Comparison of ENCODE assay signal across 16 cellular contexts in the genomic region with DNA sequence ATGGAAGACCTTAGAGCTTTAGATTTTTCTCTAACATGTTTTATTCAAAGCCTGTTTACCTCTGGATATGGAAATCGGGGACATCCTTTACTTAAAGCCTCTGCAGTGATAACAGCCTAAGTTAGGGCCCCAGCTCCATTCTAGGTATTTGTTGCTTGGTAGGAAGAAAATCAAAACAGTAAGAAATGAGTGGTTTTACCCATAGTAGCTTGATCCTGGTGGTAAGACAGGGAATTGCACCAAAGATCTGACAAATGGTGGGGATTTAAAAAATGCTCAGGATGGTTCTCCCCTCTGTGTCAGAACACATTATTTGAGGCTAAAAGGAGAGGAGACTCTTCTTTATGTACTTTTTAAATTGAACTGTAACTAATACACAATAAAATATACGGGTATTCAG. TPM values are rescaled to one million over a fixed set of nuclear protein-coding genes. Genes with fewer than 3 reads are reported as not detected.
A peak's percentile ranks its signal among the peaks of the same experiment; 100 is the strongest.
DNase-seq lines count a peak whose midpoint lies in the region; ATAC-seq, FAIRE-seq and TF ChIP-seq lines count a peak whose summit lies in the region.
"Had no signal": no experiment of that assay in that cellular context is flagged by ENCODE, and none has a peak within 500 bp of the region (broad histone marks: within the 10 kb centered on the region; RNA-seq: fewer than 3 reads in every experiment).

No MANE protein-coding gene starts in this region.

- 10% methylated on average over 2 of the region's 2 CpGs for WGBS in GM12878 (ENCODE audit: insufficient coverage, insufficient replicate concordance, low lambda C conversion rate, missing lambda C conversion rate)

- H3K4me3 ChIP-seq in GM06990 (replicated peaks; ENCODE audit: low read depth, low read length) (no peak overlapping the region), GM12878 (no peak overlapping the region)
- H3K4me3 ChIP-seq: left ventricle myocardium inferior had no signal

- BruUV-seq in GM12878 (replicated peaks; lab: Mats Ljungman, UMichigan) = no TSS peak

- H2AFZ ChIP-seq in GM12878 (ENCODE audit: control insufficient read depth, low read depth, low read length) = no peak overlapping the region

- peaks cover 33% of the 10 kb centered on the region for H3K9me3 Mint-ChIP-seq in nephron progenitor cell
- H3K9me3 Mint-ChIP-seq: activated T-cell treated with anti-CD3 and anti-CD28 coated beads, Interleukin-2, amount 50 U/mL, for 4 hours; effector memory CD8-positive, alpha-beta T cell; nephron had no signal

- no peaks in the 10 kb centered on the region for H4K20me1 ChIP-seq in GM12878 (ENCODE audit: control insufficient read depth, insufficient read depth)

- H3K4me1 ChIP-seq in GM12878 (ENCODE audit: control insufficient read depth, insufficient read depth, low read length) = no peaks in the 10 kb centered on the region
- H3K4me1 ChIP-seq: left ventricle myocardium inferior had no signal

- H3K36me3 Mint-ChIP-seq in nephron progenitor cell (ENCODE audit: low read depth) = no peaks in the 10 kb centered on the region

- CTCF ChIA-PET in GM12878 (lab: Yijun Ruan, JAX) = interaction anchor here (1.1 to 2.5 kb wide), 3 partner anchors 9 to 17 kb away, joined by 3 to 9 read pairs (median 3); no protein-coding TSS in a partner anchor

- peaks cover 2% of the 10 kb centered on the region for H3K27me3 Mint-ChIP-seq in nephron progenitor cell (ENCODE audit: low read depth, poor library complexity)
- H3K27me3 Mint-ChIP-seq: effector memory CD8-positive, alpha-beta T cell had no signal

- H3K36me3 ChIP-seq in GM06990 (ENCODE audit: control insufficient read depth, insufficient read depth, low read length) (no peaks in the 10 kb centered on the region), GM12878 (ENCODE audit: control insufficient read depth in 2 of 2, insufficient read depth in 2 of 2, low read length in 1 of 2) (no peaks in the 10 kb centered on the region)
- H3K36me3 ChIP-seq: left ventricle myocardium inferior had no signal

- TF ChIP-seq POLR2A in GM12878 (IDR thresholded peaks at IDR 0.05; ENCODE audit: low read depth, low read length) = no peak

- TF ChIP-seq CTCF in GM06990 (IDR thresholded peaks at IDR 0.05; ENCODE audit: insufficient read depth, low read length, poor library complexity, severe bottlenecking) (peak; percentile 16), GM12878 (IDR thresholded peaks at IDR 0.05 in 2 of 3, conservative IDR thresholded peaks at IDR 0.05 in 1 of 3; ENCODE audit: control insufficient read depth in 2 of 3, extremely low read depth in 1 of 3, insufficient read depth in 1 of 3, low read depth in 3 of 3, low read length in 3 of 3) (peak in 2 of 3 experiments; percentile 30; a peak in 3 of 6 replicates), nephron progenitor cell (IDR thresholded peaks at IDR 0.05) (peak; percentile 10)

- intact Hi-C loops in GM12878 (cut with micrococcal nuclease; ENCODE audit: unreplicated experiment) = no loop called here

- H3K4me1 Mint-ChIP-seq in nephron progenitor cell = peaks cover 4% of the 10 kb centered on the region
- H3K4me1 Mint-ChIP-seq: nephron had no signal

- H3K27ac Mint-ChIP-seq in nephron progenitor cell = no peak overlapping the region
- H3K27ac Mint-ChIP-seq: effector memory CD8-positive, alpha-beta T cell; nephron had no signal

- ATAC-seq in HG02852 (IDR thresholded peaks at IDR 0.05; ENCODE audit: unreplicated experiment) (peak; percentile 48), GM12878 (peak; percentile 53; the same call in 2 of the 3 replicates), HG03045 (IDR thresholded peaks at IDR 0.05; ENCODE audit: unreplicated experiment) (no peak), HG02840 (IDR thresholded peaks at IDR 0.05; ENCODE audit: low FRiP score, unreplicated experiment) (no peak)
- ATAC-seq: activated T-cell treated with anti-CD3 and anti-CD28 coated beads, Interleukin-2, amount 50 U/mL, for 4 hours; effector memory CD8-positive, alpha-beta T cell had no signal

- no peak overlapping the region for H3K4me2 ChIP-seq in GM12878 (ENCODE audit: control insufficient read depth, insufficient read depth)

- SMC1A ChIA-PET in GM12878 (lab: Charles Lee; ENCODE audit: uncharacterized antibody, unreplicated experiment) = no interaction called here

- no peaks in the 10 kb centered on the region for H3K27me3 ChIP-seq in GM06990 (replicated peaks; ENCODE audit: control insufficient read depth, insufficient read depth, low read length)
- H3K27me3 ChIP-seq in GM12878 (replicated peaks in 1 of 2; ENCODE audit: control insufficient read depth in 2 of 2, insufficient read depth in 2 of 2, low read length in 1 of 2) = no peaks in the 10 kb centered on the region

- POLR2A ChIA-PET in GM12878 (lab: Charles Lee) = no interaction called here

- FAIRE-seq in GM12878 (lab: Jason Lieb, UNC) = no peak
- FAIRE-seq: GM12891 had no signal

- DNase-seq in GM06990 (ENCODE audit: extremely low read depth, insufficient read length) (no peak), GM12878 (ENCODE audit: low read depth, low spot score) (no peak), nephron progenitor cell (no peak), activated gamma-delta T cell (lab: John Stamatoyannopoulos, UW) (no peak), ecto neural progenitor cell (ENCODE audit: low spot score) (no peak)
- DNase-seq: activated CD4-positive, alpha-beta T cell treated with anti-CD3 and anti-CD28 coated beads for 4 hours; activated T-cell treated with anti-CD3 and anti-CD28 coated beads, Interleukin-2, amount 50 U/mL, for 4 hours; COR-L47; effector memory CD8-positive, alpha-beta T cell; left ventricle myocardium inferior; NCI-H2081 had no signal

- no peak overlapping the region for H3K27ac ChIP-seq in GM12878 (ENCODE audit: control insufficient read depth, insufficient read depth)
- H3K27ac ChIP-seq: left ventricle myocardium inferior had no signal

- RAD21 ChIA-PET in GM12878 (lab: Charles Lee; ENCODE audit: unreplicated experiment) = no interaction called here

- H3K4me3 Mint-ChIP-seq in nephron progenitor cell = no peak overlapping the region
- H3K4me3 Mint-ChIP-seq: activated T-cell treated with anti-CD3 and anti-CD28 coated beads, Interleukin-2, amount 50 U/mL, for 4 hours; effector memory CD8-positive, alpha-beta T cell; nephron had no signal

- no peaks in the 10 kb centered on the region; the same call in 2 of the 3 replicates for H3K9me3 ChIP-seq in GM12878 (replicated peaks; ENCODE audit: control insufficient read depth, insufficient read depth, low read length)
- H3K9me3 ChIP-seq: left ventricle myocardium inferior had no signal

- TF ChIP-seq RAD21 in GM12878 (IDR thresholded peaks at IDR 0.05; ENCODE audit: insufficient read depth, low read depth, low read length) = no peak

- no peak for TF ChIP-seq EP300 in GM12878 (IDR thresholded peaks at IDR 0.05; ENCODE audit: borderline replicate concordance in 1 of 2, control insufficient read depth in 1 of 2, low read depth in 2 of 2, low read length in 2 of 2)

- no peak overlapping the region for H3K9ac ChIP-seq in GM12878 (ENCODE audit: control insufficient read depth, insufficient read depth, low read length)

- H3K79me2 ChIP-seq in GM12878 (ENCODE audit: control insufficient read depth, insufficient read depth, low read length) = no peaks in the 10 kb centered on the region

- in situ Hi-C loops in GM12878 (cut with MboI) = no loop called here

TF ChIP-seq in GM12878, 131 proteins besides CTCF, POLR2A, EP300 and RAD21 (continues in another document):
- TF ChIP-seq STAT3 (IDR thresholded peaks at IDR 0.05; ENCODE audit: low read depth, low read length) = no peak
- TF ChIP-seq SUPT20H (IDR thresholded peaks at IDR 0.05; ENCODE audit: borderline replicate concordance, control insufficient read depth, low read depth, low read length) = no peak
- TF ChIP-seq ZNF384 (IDR thresholded peaks at IDR 0.05; ENCODE audit: borderline replicate concordance, low read depth, low read length) = no peak
- TF ChIP-seq ZBED1 (IDR thresholded peaks at IDR 0.05; ENCODE audit: borderline replicate concordance) = no peak

RNA-seq across cellular contexts. Expression of gene AFF2, which starts 52.4 kb away (rescaled TPM):
- 0.13 TPM in 1 of 2 replicates, not detected in the other for total RNA-seq in GM12878 (2013; cell fraction: nucleolus; rRNA removed)
- total RNA-seq in GM12878 (2014; rRNA removed) (not detected in 2 replicates), GM12878 (2014; rRNA removed; fragmentation: Illumina TruSeq; extraction: Trizol) (not detected in 2 replicates), GM12878 (2021) (not detected in 2 replicates)
- polyA plus RNA-seq in GM12878 (2011; ENCODE audit: low read depth) = not detected
- polyA plus RNA-seq in GM12878 (2011; rRNA removed) (0.03 and 0.04 TPM in 2 replicates), GM12878 (2014; fragmentation: Illumina TruSeq; extraction: Trizol) (0.21 TPM in 1 of 2 replicates, not detected in the other), GM12878 (2014; fragmentation: Nextera tagmentation; extraction: Ambion mirVana) (under 1 TPM in 1 of 2 experiments, not detected in 1; under 0.01 TPM), GM12878 (2014; rRNA removed) (0.06 TPM in 1 of 2 replicates, not detected in the other), GM12878 (2016; fragmentation: Nextera tagmentation; extraction: Ambion mirVana) (not detected)
- 0.01 and 0.03 TPM in 2 replicates for polyA plus RNA-seq in GM12878 (2011; cell fraction: cytosol; rRNA removed)
- 0.03 and 0.04 TPM in 2 replicates for polyA plus RNA-seq in GM12878 (2011; cell fraction: nucleus; rRNA removed)
- polyA plus RNA-seq in GM12878 (2012) = 0.10 TPM in 1 of 2 replicates, not detected in the other
- polyA minus RNA-seq in GM12878 (2011; rRNA and poly(A)+ RNA removed) = under 0.01 and 0.22 TPM in 2 replicates
- polyA minus RNA-seq in GM12878 (2011; cell fraction: cytosol; rRNA and poly(A)+ RNA removed) = not detected in 2 replicates
- under 0.01 TPM in 1 of 2 replicates, not detected in the other for polyA minus RNA-seq in GM12878 (2011; cell fraction: nucleus; rRNA and poly(A)+ RNA removed)

Comparison
In these comparisons a context has a peak if more than half of its experiments do, and no peak if none do; other contexts are left out.
1. ATAC-seq: peak in HG02852 (single experiment) and GM12878 (single experiment); none in HG03045 (single experiment) and HG02840 (single experiment).
2. Peak in every context shown above with its lines, with median percentiles within 50 percentile points of each other: CTCF ChIP-seq.